8 cellular contexts compared by ENCODE assay signal in genomic region chrX:38806875-38807601, GRCh38. TPM values are rescaled to one million over a fixed set of nuclear protein-coding genes. Genes with fewer than 3 reads are reported as not detected.
DNase-seq lines count a peak whose midpoint lies in the region; ATAC-seq, FAIRE-seq and TF ChIP-seq lines count a peak whose summit lies in the region.

No MANE protein-coding gene starts in this region.

- peak overlapping the region; percentile 92 to 96 for H3K27ac ChIP-seq in tibial artery

- peaks cover 39% of the 10 kb centered on the region for H3K4me1 Mint-ChIP-seq in activated naive CD4-positive, alpha-beta T cell treated with anti-CD3 and anti-CD28 coated beads, Interleukin-2, amount 10 ng/mL, durations not matched to agents 7 days and 5 days
- peaks cover 35% of the 10 kb centered on the region for H3K4me1 Mint-ChIP-seq in activated T-helper 2 cell treated with anti-CD3 and anti-CD28 coated beads, Interferon-gamma antibody, Interleukin-2, Interleukin-4, amounts not matched to agents 10 μg/mL and 5 μg/mL and 100 μg/mL, durations not matched to agents 14 hours and 24 hours and 36 hours (ENCODE audit: low read depth)

- no peak for FAIRE-seq in D721Med (lab: Jason Lieb, UNC)

- H3K36me3 ChIP-seq in tibial artery = no peaks in the 10 kb centered on the region

- H3K27me3 ChIP-seq in tibial artery = no peaks in the 10 kb centered on the region

- H3K9me3 ChIP-seq in tibial artery = no peaks in the 10 kb centered on the region

- peak overlapping the region; percentile 91 for H3K4me3 Mint-ChIP-seq in activated naive CD4-positive, alpha-beta T cell treated with anti-CD3 and anti-CD28 coated beads, Interleukin-2, amount 10 ng/mL, durations not matched to agents 7 days and 5 days
- H3K4me3 Mint-ChIP-seq in activated T-helper 2 cell treated with anti-CD3 and anti-CD28 coated beads, Interferon-gamma antibody, Interleukin-2, Interleukin-4, amounts not matched to agents 10 μg/mL and 5 μg/mL and 100 μg/mL, durations not matched to agents 14 hours and 24 hours and 36 hours (ENCODE audit: low read depth) = peak overlapping the region; percentile 100

- no peaks in the 10 kb centered on the region for H3K27me3 Mint-ChIP-seq in activated naive CD4-positive, alpha-beta T cell treated with anti-CD3 and anti-CD28 coated beads, Interleukin-2, amount 10 ng/mL, durations not matched to agents 7 days and 5 days
- H3K27me3 Mint-ChIP-seq in activated T-helper 2 cell treated with anti-CD3 and anti-CD28 coated beads, Interferon-gamma antibody, Interleukin-2, Interleukin-4, amounts not matched to agents 10 μg/mL and 5 μg/mL and 100 μg/mL, durations not matched to agents 14 hours and 24 hours and 36 hours (ENCODE audit: low read depth) = no peaks in the 10 kb centered on the region

- H3K9me3 Mint-ChIP-seq in activated naive CD4-positive, alpha-beta T cell treated with anti-CD3 and anti-CD28 coated beads, Interleukin-2, amount 10 ng/mL, durations not matched to agents 7 days and 5 days = peaks cover 2% of the 10 kb centered on the region
- no peaks in the 10 kb centered on the region for H3K9me3 Mint-ChIP-seq in activated T-helper 2 cell treated with anti-CD3 and anti-CD28 coated beads, Interferon-gamma antibody, Interleukin-2, Interleukin-4, amounts not matched to agents 10 μg/mL and 5 μg/mL and 100 μg/mL, durations not matched to agents 14 hours and 24 hours and 36 hours

- intact Hi-C loops in activated T-helper 2 cell treated with anti-CD3 and anti-CD28 coated beads, Interferon-gamma antibody, Interleukin-2, Interleukin-4, amounts not matched to agents 10 μg/mL and 5 μg/mL and 100 μg/mL, durations not matched to agents 14 hours and 24 hours and 36 hours (cut with micrococcal nuclease) = loop anchor here (5.0 to 10.0 kb wide), 5 partner anchors 398 to 1838 kb away; partner anchors contain the start of gene CXorf38
- intact Hi-C loops in tibial artery (cut with DNase I; ENCODE audit: low total_unique reads) = loop anchor here (5.0 kb wide), 1 partner anchor 120 kb away; no protein-coding TSS in a partner anchor

- DNase-seq in activated naive CD4-positive, alpha-beta T cell treated with anti-CD3 and anti-CD28 coated beads, Interleukin-2, amount 10 ng/mL, durations not matched to agents 7 days and 5 days = no peak
- no peak for DNase-seq in activated naive CD4-positive, alpha-beta T cell (lab: John Stamatoyannopoulos, UW)
- no peak for DNase-seq in activated T-helper 2 cell treated with anti-CD3 and anti-CD28 coated beads, Interferon-gamma antibody, Interleukin-2, Interleukin-4, amounts not matched to agents 10 μg/mL and 5 μg/mL and 100 μg/mL, durations not matched to agents 14 hours and 24 hours and 36 hours (ENCODE audit: low spot score)
- DNase-seq in kidney tubule cell (ENCODE audit: low spot score) (peak; percentile 7), tibial artery (no peak), D721Med (ENCODE audit: insufficient read length, low spot score) (no peak), NCI-H510A treated with DMSO at 0.1 percent for 48 hours (lab: John Stamatoyannopoulos, UW) (no peak)

- CTCF ChIA-PET in activated naive CD4-positive, alpha-beta T cell treated with anti-CD3 and anti-CD28 coated beads, Interleukin-2, amount 10 ng/mL, durations not matched to agents 7 days and 5 days (lab: Charles Lee) = no interaction called here

- no peak for ATAC-seq in HG03439 (IDR thresholded peaks at IDR 0.05; ENCODE audit: unreplicated experiment)

- H3K4me1 ChIP-seq in tibial artery = peaks cover 0 to 42% (median 0%) of the 10 kb centered on the region in 4 donors

- H3K36me3 Mint-ChIP-seq in activated naive CD4-positive, alpha-beta T cell treated with anti-CD3 and anti-CD28 coated beads, Interleukin-2, amount 10 ng/mL, durations not matched to agents 7 days and 5 days = peaks cover 34% of the 10 kb centered on the region
- H3K36me3 Mint-ChIP-seq in activated T-helper 2 cell treated with anti-CD3 and anti-CD28 coated beads, Interferon-gamma antibody, Interleukin-2, Interleukin-4, amounts not matched to agents 10 μg/mL and 5 μg/mL and 100 μg/mL, durations not matched to agents 14 hours and 24 hours and 36 hours (ENCODE audit: low read depth) = peaks cover 53% of the 10 kb centered on the region

- TF ChIP-seq CTCF in tibial artery (IDR thresholded peaks at IDR 0.05) = no peak
- no peak for TF ChIP-seq CTCF in D721Med (IDR thresholded peaks at IDR 0.05; ENCODE audit: insufficient read depth, missing control alignments)

- no peak overlapping the region for H3K4me3 ChIP-seq in tibial artery

- H3K27ac Mint-ChIP-seq in activated naive CD4-positive, alpha-beta T cell treated with anti-CD3 and anti-CD28 coated beads, Interleukin-2, amount 10 ng/mL, durations not matched to agents 7 days and 5 days = peak overlapping the region; percentile 92
- H3K27ac Mint-ChIP-seq in activated T-helper 2 cell treated with anti-CD3 and anti-CD28 coated beads, Interferon-gamma antibody, Interleukin-2, Interleukin-4, amounts not matched to agents 10 μg/mL and 5 μg/mL and 100 μg/mL, durations not matched to agents 14 hours and 24 hours and 36 hours = peak overlapping the region; percentile 92

RNA-seq across cellular contexts. Expression of gene MID1IP1, which starts 5.8 kb away (rescaled TPM):
- 95.4 and 96.6 TPM in 2 replicates for total RNA-seq in activated T-helper 2 cell treated with anti-CD3 and anti-CD28 coated beads, Interferon-gamma antibody, Interleukin-2, Interleukin-4, amounts not matched to agents 10 μg/mL and 5 μg/mL and 100 μg/mL, durations not matched to agents 14 hours and 24 hours and 36 hours
